Comparison of ENCODE assay signal across 30 cellular contexts in the genomic region with DNA sequence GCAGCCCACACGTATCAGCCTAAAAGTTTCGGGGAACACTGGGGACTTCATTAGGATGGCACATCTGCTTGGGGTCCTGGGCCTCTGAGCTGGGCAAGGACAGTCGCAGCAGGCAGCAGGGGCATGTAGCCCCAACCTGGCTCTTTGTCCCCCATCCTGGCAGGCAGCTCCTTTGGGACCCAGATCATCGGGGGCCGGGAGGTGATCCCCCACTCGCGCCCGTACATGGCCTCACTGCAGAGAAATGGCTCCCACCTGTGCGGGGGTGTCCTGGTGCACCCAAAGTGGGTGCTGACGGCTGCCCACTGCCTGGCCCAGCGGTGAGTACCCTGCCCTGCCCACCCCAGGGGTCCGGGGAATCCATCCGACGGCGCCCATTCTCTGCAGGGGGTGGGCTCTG. TPM values are rescaled to one million over a fixed set of nuclear protein-coding genes. Genes with fewer than 3 reads are reported as not detected.
"Had no signal": no experiment of that assay in that cellular context is flagged by ENCODE, and none has a peak within 500 bp of the region (broad histone marks: within the 10 kb centered on the region; RNA-seq: fewer than 3 reads in every experiment).

No MANE protein-coding gene starts in this region.

- H3K9me3 ChIP-seq: adrenal gland, body of pancreas, esophagus muscularis mucosa, gastrocnemius medialis had no signal

- ATAC-seq: activated CD4-positive, alpha-beta T cell treated with anti-CD3 and anti-CD28 coated beads for 36 hours; activated CD8-positive, alpha-beta memory T cell treated with anti-CD3 and anti-CD28 coated beads, Interleukin-2, amount 10 ng/mL, durations not matched to agents 7 days and 5 days; activated CD8-positive, alpha-beta T cell treated with anti-CD3 and anti-CD28 coated beads, Interleukin-2, amount 10 ng/mL, durations not matched to agents 7 days and 5 days; activated naive CD8-positive, alpha-beta T cell treated with anti-CD3 and anti-CD28 coated beads, Interleukin-2, amount 50 U/mL, for 24 hours; body of pancreas; effector memory CD8-positive, alpha-beta T cell; foreskin keratinocyte; gastrocnemius medialis had no signal

- H3K27me3 ChIP-seq: adrenal gland had no signal

- DNase-seq: activated CD4-positive, alpha-beta memory T cell treated with anti-CD3 and anti-CD28 coated beads for 36 hours; activated CD4-positive, alpha-beta T cell treated with anti-CD3 and anti-CD28 coated beads for 36 hours; activated CD4-positive, alpha-beta T cell treated with anti-CD3 and anti-CD28 coated beads, Interleukin-2, amount 10 ng/mL, durations not matched to agents 24 days and 14 days; activated CD4-positive, CD25-positive, alpha-beta regulatory T cell; activated CD4-positive, CD25-positive, alpha-beta regulatory T cell treated with anti-CD3 and anti-CD28 coated beads, Interleukin-2, amount 50 U/mL, for 72 hours; activated CD8-positive, alpha-beta memory T cell treated with anti-CD3 and anti-CD28 coated beads, Interleukin-2, amount 10 ng/mL, durations not matched to agents 7 days and 5 days; activated CD8-positive, alpha-beta memory T cell treated with anti-CD3 and anti-CD28 coated beads, Interleukin-2, amount 50 U/mL, for 4 hours; activated CD8-positive, alpha-beta T cell treated with anti-CD3 and anti-CD28 coated beads, Interleukin-2, amount 10 ng/mL, durations not matched to agents 7 days and 5 days; activated effector memory CD4-positive, alpha-beta T cell treated with anti-CD3 and anti-CD28 coated beads, Interleukin-2, amount 50 U/mL, for 16 hours; activated naive CD4-positive, alpha-beta T cell treated with anti-CD3 and anti-CD28 coated beads for 36 hours; activated naive CD8-positive, alpha-beta T cell treated with anti-CD3 and anti-CD28 coated beads for 36 hours; activated naive CD8-positive, alpha-beta T cell treated with anti-CD3 and anti-CD28 coated beads, Interleukin-2, amount 50 U/mL, for 24 hours; activated T-cell treated with anti-CD3 and anti-CD28 coated beads, Interleukin-2, amount 50 U/mL, for 1 hour; activated T-cell treated with anti-CD3 and anti-CD28 coated beads, Interleukin-2, amount 50 U/mL, for 48 hours; adrenal gland; amygdala; aorta; body of pancreas; caudate nucleus; cortex of kidney; dermis blood vessel endothelial cell; effector CD4-positive, alpha-beta T cell; effector memory CD8-positive, alpha-beta T cell; erythroblast; foreskin keratinocyte; gastrocnemius medialis; glutamatergic neuron; T-helper 2 cell had no signal

- H3K27ac ChIP-seq: adrenal gland, body of pancreas, esophagus muscularis mucosa, foreskin keratinocyte, gastrocnemius medialis had no signal

- H3K4me3 ChIP-seq: adrenal gland, body of pancreas, esophagus muscularis mucosa, gastrocnemius medialis had no signal

- H3K4me1 ChIP-seq: adrenal gland, foreskin keratinocyte, gastrocnemius medialis had no signal

RNA-seq across cellular contexts. Expression of a gene that starts 3.3 kb away (rescaled TPM):
- total RNA-seq: chondrocyte, dermis blood vessel endothelial cell, foreskin keratinocyte had no signal
